Comparison of ENCODE assay signal across 1 cellular context in the genomic region with DNA sequence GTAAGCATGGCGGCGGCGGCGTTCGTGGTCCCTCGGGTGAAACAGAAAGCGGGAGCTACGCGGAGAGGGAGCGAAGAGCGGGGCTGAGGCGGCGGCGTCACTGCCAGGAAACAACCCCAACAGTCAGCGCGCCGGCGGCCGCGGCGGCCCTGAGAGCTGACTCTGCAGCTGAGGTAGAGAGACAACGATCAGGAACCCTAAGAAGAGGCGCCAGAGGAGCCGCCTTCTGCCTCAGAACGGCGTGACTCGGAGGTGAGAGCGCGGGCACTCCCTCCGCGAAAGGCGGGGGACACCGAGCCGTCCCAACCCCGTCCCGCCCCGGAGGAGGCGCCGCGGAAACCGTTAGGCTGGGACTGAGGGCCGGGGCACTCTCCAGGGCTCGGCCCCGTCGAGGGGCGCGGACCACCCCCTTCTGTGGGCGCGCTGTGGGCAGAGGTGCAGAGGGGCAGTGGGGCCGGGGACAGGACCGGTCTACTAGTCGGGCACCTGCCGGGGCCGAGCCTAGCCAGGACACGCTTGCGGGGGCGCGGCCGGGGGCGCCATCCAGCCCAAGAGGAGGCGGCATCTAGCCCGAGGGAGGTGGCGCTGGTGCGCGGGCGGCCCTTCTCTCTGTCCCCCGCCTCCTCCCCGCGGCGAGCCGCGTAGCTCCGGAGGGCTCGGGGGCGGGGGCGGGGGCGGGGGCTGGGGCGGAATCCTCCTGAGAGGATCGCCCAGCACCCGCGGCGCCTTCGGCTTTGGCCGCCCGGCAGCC.
TF ChIP-seq lines count a peak whose summit lies in the region.

No MANE protein-coding gene starts in this region.

TF ChIP-seq in HepG2, 621 proteins besides CTCF, POLR2A, EP300 and RAD21 (continued from another document and continues in another):
- TF ChIP-seq, protein P1, sequence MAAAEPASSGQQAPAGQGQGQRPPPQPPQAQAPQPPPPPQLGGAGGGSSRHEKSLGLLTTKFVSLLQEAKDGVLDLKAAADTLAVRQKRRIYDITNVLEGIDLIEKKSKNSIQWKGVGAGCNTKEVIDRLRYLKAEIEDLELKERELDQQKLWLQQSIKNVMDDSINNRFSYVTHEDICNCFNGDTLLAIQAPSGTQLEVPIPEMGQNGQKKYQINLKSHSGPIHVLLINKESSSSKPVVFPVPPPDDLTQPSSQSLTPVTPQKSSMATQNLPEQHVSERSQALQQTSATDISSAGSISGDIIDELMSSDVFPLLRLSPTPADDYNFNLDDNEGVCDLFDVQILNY (CRISPR knock-in tag; conservative IDR thresholded peaks at IDR 0.05), result no peak; the same call in 1 of the 2 replicates
- TF ChIP-seq KMT2B (CRISPR knock-in tag; IDR thresholded peaks at IDR 0.05) (peak; percentile 73; the same call in 1 of the 2 replicates), AGO2 (optimal IDR thresholded peaks at IDR 0.05; ENCODE audit: low read depth, low read length) (peak; percentile 89), RORA (CRISPR knock-in tag; IDR thresholded peaks at IDR 0.05) (no peak), MED13 (CRISPR knock-in tag; IDR thresholded peaks at IDR 0.05) (peak; percentile 36; the same call in 1 of the 2 replicates), KAT7 (CRISPR knock-in tag; IDR thresholded peaks at IDR 0.05; ENCODE audit: borderline replicate concordance) (peak; percentile 9; the same call in 1 of the 2 replicates), ZNF619 (CRISPR knock-in tag; IDR thresholded peaks at IDR 0.05) (no peak), ZNF530 (CRISPR knock-in tag; IDR thresholded peaks at IDR 0.05; ENCODE audit: low read depth) (no peak), TARDBP (CRISPR knock-in tag; IDR thresholded peaks at IDR 0.05) (no peak; the same call in 1 of the 2 replicates), HCFC1 (IDR thresholded peaks at IDR 0.05; ENCODE audit: low read depth, low read length) (no peak), PTBP1 (IDR thresholded peaks at IDR 0.05; ENCODE audit: low read depth, low read length, poor library complexity, severe bottlenecking) (no peak), KDM4B (CRISPR knock-in tag; IDR thresholded peaks at IDR 0.05) (peak; percentile 43; the same call in 1 of the 2 replicates), KAT8 (CRISPR knock-in tag; IDR thresholded peaks at IDR 0.05) (0 out of 2 replicates have a peak, but pooled peaks have one; percentile 18), PRMT3 (CRISPR knock-in tag; IDR thresholded peaks at IDR 0.05; ENCODE audit: borderline replicate concordance, low read depth) (no peak), ZNF792 (CRISPR knock-in tag; IDR thresholded peaks at IDR 0.05) (no peak), ZNF274 (CRISPR knock-in tag; IDR thresholded peaks at IDR 0.05) (peak; percentile 79; the same call in 1 of the 2 replicates), SIX1 (CRISPR knock-in tag; IDR thresholded peaks at IDR 0.05; ENCODE audit: borderline replicate concordance) (no peak), ZNF333 (CRISPR knock-in tag; IDR thresholded peaks at IDR 0.05; ENCODE audit: borderline replicate concordance) (0 out of 2 replicates have a peak, but pooled peaks have one; percentile 14), ZNF577 (CRISPR knock-in tag; IDR thresholded peaks at IDR 0.05; ENCODE audit: borderline replicate concordance, low read depth) (no peak), ASH2L (IDR thresholded peaks at IDR 0.05; ENCODE audit: insufficient read length, low read depth, low read length) (peak; percentile 4), ZNF460 (CRISPR knock-in tag; IDR thresholded peaks at IDR 0.05; ENCODE audit: borderline replicate concordance) (no peak), ELF4 (CRISPR knock-in tag; IDR thresholded peaks at IDR 0.05; ENCODE audit: borderline replicate concordance) (no peak), KDM2A (CRISPR knock-in tag; IDR thresholded peaks at IDR 0.05; ENCODE audit: borderline replicate concordance, low read depth) (peak; percentile 87), ZNF841 (CRISPR knock-in tag; IDR thresholded peaks at IDR 0.05; ENCODE audit: borderline replicate concordance) (peak; percentile 45; the same call in 1 of the 2 replicates), SIN3A (IDR thresholded peaks at IDR 0.05; ENCODE audit: borderline replicate concordance, low read depth, low read length) (0 out of 2 replicates have a peak, but pooled peaks have one; percentile 53), ZNF747 (CRISPR knock-in tag; IDR thresholded peaks at IDR 0.05; ENCODE audit: borderline replicate concordance) (0 out of 2 replicates have a peak, but pooled peaks have one; percentile 54)
- TF ChIP-seq, protein P2, sequence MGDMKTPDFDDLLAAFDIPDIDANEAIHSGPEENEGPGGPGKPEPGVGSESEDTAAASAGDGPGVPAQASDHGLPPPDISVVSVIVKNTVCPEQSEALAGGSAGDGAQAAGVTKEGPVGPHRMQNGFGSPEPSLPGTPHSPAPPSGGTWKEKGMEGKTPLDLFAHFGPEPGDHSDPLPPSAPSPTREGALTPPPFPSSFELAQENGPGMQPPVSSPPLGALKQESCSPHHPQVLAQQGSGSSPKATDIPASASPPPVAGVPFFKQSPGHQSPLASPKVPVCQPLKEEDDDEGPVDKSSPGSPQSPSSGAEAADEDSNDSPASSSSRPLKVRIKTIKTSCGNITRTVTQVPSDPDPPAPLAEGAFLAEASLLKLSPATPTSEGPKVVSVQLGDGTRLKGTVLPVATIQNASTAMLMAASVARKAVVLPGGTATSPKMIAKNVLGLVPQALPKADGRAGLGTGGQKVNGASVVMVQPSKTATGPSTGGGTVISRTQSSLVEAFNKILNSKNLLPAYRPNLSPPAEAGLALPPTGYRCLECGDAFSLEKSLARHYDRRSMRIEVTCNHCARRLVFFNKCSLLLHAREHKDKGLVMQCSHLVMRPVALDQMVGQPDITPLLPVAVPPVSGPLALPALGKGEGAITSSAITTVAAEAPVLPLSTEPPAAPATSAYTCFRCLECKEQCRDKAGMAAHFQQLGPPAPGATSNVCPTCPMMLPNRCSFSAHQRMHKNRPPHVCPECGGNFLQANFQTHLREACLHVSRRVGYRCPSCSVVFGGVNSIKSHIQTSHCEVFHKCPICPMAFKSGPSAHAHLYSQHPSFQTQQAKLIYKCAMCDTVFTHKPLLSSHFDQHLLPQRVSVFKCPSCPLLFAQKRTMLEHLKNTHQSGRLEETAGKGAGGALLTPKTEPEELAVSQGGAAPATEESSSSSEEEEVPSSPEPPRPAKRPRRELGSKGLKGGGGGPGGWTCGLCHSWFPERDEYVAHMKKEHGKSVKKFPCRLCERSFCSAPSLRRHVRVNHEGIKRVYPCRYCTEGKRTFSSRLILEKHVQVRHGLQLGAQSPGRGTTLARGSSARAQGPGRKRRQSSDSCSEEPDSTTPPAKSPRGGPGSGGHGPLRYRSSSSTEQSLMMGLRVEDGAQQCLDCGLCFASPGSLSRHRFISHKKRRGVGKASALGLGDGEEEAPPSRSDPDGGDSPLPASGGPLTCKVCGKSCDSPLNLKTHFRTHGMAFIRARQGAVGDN (CRISPR knock-in tag; IDR thresholded peaks at IDR 0.05), result peak; percentile 83
- TF ChIP-seq, protein P3, sequence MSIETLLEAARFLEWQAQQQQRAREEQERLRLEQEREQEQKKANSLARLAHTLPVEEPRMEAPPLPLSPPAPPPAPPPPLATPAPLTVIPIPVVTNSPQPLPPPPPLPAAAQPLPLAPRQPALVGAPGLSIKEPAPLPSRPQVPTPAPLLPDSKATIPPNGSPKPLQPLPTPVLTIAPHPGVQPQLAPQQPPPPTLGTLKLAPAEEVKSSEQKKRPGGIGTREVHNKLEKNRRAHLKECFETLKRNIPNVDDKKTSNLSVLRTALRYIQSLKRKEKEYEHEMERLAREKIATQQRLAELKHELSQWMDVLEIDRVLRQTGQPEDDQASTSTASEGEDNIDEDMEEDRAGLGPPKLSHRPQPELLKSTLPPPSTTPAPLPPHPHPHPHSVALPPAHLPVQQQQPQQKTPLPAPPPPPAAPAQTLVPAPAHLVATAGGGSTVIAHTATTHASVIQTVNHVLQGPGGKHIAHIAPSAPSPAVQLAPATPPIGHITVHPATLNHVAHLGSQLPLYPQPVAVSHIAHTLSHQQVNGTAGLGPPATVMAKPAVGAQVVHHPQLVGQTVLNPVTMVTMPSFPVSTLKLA (IDR thresholded peaks at IDR 0.05), result no peak
- TF ChIP-seq, protein P4, sequence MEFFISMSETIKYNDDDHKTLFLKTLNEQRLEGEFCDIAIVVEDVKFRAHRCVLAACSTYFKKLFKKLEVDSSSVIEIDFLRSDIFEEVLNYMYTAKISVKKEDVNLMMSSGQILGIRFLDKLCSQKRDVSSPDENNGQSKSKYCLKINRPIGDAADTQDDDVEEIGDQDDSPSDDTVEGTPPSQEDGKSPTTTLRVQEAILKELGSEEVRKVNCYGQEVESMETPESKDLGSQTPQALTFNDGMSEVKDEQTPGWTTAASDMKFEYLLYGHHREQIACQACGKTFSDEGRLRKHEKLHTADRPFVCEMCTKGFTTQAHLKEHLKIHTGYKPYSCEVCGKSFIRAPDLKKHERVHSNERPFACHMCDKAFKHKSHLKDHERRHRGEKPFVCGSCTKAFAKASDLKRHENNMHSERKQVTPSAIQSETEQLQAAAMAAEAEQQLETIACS (CRISPR knock-in tag; IDR thresholded peaks at IDR 0.05), result peak; percentile 39; the same call in 1 of the 2 replicates
- TF ChIP-seq, protein P5, sequence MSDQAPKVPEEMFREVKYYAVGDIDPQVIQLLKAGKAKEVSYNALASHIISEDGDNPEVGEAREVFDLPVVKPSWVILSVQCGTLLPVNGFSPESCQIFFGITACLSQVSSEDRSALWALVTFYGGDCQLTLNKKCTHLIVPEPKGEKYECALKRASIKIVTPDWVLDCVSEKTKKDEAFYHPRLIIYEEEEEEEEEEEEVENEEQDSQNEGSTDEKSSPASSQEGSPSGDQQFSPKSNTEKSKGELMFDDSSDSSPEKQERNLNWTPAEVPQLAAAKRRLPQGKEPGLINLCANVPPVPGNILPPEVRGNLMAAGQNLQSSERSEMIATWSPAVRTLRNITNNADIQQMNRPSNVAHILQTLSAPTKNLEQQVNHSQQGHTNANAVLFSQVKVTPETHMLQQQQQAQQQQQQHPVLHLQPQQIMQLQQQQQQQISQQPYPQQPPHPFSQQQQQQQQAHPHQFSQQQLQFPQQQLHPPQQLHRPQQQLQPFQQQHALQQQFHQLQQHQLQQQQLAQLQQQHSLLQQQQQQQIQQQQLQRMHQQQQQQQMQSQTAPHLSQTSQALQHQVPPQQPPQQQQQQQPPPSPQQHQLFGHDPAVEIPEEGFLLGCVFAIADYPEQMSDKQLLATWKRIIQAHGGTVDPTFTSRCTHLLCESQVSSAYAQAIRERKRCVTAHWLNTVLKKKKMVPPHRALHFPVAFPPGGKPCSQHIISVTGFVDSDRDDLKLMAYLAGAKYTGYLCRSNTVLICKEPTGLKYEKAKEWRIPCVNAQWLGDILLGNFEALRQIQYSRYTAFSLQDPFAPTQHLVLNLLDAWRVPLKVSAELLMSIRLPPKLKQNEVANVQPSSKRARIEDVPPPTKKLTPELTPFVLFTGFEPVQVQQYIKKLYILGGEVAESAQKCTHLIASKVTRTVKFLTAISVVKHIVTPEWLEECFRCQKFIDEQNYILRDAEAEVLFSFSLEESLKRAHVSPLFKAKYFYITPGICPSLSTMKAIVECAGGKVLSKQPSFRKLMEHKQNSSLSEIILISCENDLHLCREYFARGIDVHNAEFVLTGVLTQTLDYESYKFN (CRISPR knock-in tag; conservative IDR thresholded peaks at IDR 0.05), result no peak
- TF ChIP-seq, protein P6, sequence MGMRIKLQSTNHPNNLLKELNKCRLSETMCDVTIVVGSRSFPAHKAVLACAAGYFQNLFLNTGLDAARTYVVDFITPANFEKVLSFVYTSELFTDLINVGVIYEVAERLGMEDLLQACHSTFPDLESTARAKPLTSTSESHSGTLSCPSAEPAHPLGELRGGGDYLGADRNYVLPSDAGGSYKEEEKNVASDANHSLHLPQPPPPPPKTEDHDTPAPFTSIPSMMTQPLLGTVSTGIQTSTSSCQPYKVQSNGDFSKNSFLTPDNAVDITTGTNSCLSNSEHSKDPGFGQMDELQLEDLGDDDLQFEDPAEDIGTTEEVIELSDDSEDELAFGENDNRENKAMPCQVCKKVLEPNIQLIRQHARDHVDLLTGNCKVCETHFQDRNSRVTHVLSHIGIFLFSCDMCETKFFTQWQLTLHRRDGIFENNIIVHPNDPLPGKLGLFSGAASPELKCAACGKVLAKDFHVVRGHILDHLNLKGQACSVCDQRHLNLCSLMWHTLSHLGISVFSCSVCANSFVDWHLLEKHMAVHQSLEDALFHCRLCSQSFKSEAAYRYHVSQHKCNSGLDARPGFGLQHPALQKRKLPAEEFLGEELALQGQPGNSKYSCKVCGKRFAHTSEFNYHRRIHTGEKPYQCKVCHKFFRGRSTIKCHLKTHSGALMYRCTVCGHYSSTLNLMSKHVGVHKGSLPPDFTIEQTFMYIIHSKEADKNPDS (CRISPR knock-in tag; IDR thresholded peaks at IDR 0.05), result no peak
- TF ChIP-seq, protein P7, sequence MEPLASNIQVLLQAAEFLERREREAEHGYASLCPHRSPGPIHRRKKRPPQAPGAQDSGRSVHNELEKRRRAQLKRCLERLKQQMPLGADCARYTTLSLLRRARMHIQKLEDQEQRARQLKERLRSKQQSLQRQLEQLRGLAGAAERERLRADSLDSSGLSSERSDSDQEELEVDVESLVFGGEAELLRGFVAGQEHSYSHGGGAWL (CRISPR knock-in tag; IDR thresholded peaks at IDR 0.05), result peak; percentile 47
- TF ChIP-seq, protein P8, sequence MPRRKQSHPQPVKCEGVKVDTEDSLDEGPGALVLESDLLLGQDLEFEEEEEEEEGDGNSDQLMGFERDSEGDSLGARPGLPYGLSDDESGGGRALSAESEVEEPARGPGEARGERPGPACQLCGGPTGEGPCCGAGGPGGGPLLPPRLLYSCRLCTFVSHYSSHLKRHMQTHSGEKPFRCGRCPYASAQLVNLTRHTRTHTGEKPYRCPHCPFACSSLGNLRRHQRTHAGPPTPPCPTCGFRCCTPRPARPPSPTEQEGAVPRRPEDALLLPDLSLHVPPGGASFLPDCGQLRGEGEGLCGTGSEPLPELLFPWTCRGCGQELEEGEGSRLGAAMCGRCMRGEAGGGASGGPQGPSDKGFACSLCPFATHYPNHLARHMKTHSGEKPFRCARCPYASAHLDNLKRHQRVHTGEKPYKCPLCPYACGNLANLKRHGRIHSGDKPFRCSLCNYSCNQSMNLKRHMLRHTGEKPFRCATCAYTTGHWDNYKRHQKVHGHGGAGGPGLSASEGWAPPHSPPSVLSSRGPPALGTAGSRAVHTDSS (CRISPR knock-in tag; conservative IDR thresholded peaks at IDR 0.05), result no peak
- TF ChIP-seq, protein P9, sequence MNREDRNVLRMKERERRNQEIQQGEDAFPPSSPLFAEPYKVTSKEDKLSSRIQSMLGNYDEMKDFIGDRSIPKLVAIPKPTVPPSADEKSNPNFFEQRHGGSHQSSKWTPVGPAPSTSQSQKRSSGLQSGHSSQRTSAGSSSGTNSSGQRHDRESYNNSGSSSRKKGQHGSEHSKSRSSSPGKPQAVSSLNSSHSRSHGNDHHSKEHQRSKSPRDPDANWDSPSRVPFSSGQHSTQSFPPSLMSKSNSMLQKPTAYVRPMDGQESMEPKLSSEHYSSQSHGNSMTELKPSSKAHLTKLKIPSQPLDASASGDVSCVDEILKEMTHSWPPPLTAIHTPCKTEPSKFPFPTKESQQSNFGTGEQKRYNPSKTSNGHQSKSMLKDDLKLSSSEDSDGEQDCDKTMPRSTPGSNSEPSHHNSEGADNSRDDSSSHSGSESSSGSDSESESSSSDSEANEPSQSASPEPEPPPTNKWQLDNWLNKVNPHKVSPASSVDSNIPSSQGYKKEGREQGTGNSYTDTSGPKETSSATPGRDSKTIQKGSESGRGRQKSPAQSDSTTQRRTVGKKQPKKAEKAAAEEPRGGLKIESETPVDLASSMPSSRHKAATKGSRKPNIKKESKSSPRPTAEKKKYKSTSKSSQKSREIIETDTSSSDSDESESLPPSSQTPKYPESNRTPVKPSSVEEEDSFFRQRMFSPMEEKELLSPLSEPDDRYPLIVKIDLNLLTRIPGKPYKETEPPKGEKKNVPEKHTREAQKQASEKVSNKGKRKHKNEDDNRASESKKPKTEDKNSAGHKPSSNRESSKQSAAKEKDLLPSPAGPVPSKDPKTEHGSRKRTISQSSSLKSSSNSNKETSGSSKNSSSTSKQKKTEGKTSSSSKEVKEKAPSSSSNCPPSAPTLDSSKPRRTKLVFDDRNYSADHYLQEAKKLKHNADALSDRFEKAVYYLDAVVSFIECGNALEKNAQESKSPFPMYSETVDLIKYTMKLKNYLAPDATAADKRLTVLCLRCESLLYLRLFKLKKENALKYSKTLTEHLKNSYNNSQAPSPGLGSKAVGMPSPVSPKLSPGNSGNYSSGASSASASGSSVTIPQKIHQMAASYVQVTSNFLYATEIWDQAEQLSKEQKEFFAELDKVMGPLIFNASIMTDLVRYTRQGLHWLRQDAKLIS (CRISPR knock-in tag; IDR thresholded peaks at IDR 0.05), result peak; percentile 62; the same call in 1 of the 2 replicates
